ENCODE assay signal across 16 cellular contexts in genomic region chr1:30123896-30124295, GRCh38.
DNase-seq lines count a peak whose midpoint lies in the region; ATAC-seq and TF ChIP-seq lines count a peak whose summit lies in the region.
"Had no signal": no experiment of that assay in that cellular context is flagged by ENCODE, and none has a peak within 500 bp of the region (broad histone marks: within the 10 kb centered on the region; RNA-seq: fewer than 3 reads in every experiment).

No MANE protein-coding gene starts in this region.

- peak overlapping the region in 2 of 12 donors; percentile 5 to 50 for H3K27ac ChIP-seq in heart left ventricle
- no peak overlapping the region for H3K27ac ChIP-seq in right cardiac atrium (ENCODE audit: low read length)
- no peak overlapping the region for H3K27ac ChIP-seq in upper lobe of right lung
- no peak overlapping the region for H3K27ac ChIP-seq in left lung
- H3K27ac ChIP-seq: C4-2B had no signal

- TF ChIP-seq CTCF in heart left ventricle (IDR thresholded peaks at IDR 0.05) (no peak), upper lobe of right lung (IDR thresholded peaks at IDR 0.05) (no peak), left lung (IDR thresholded peaks at IDR 0.05) (no peak)

- H3K4me1 ChIP-seq in heart left ventricle (peaks cover 0 to 21% (median 10%) of the 10 kb centered on the region in 12 donors), right cardiac atrium (ENCODE audit: control insufficient read depth, insufficient read depth, low read length) (no peaks in the 10 kb centered on the region), upper lobe of right lung (no peaks in the 10 kb centered on the region), left lung (peaks cover 4 to 14% of the 10 kb centered on the region in 2 donors)
- H3K4me1 ChIP-seq: HAP-1 had no signal

- H3K9me3 ChIP-seq in heart left ventricle = no peaks in the 10 kb centered on the region
- H3K9me3 ChIP-seq in right cardiac atrium (ENCODE audit: control insufficient read depth, low read length) = no peaks in the 10 kb centered on the region
- no peaks in the 10 kb centered on the region for H3K9me3 ChIP-seq in upper lobe of right lung
- H3K9me3 ChIP-seq in left lung = no peaks in the 10 kb centered on the region
- H3K9me3 ChIP-seq: HAP-1 had no signal

- WGBS in heart left ventricle, 4 donors = 43 to 70% (median 45%) methylated on average over 4 of the region's 4 CpGs
- 51% methylated on average over 4 of the region's 4 CpGs for whole genome bisulfite sequencing in right cardiac atrium

- TF ChIP-seq POLR2A in heart left ventricle (IDR thresholded peaks at IDR 0.05) = no peak

- intact Hi-C loops in Right ventricle myocardium superior (cut with DNase I) (no loop called here), cardiac septum (cut with DNase I) (no loop called here), heart left ventricle (cut with DNase I) (loop anchor here in 2 of 10 donors (5.0 kb wide), 1 partner anchor 68 kb away; no protein-coding TSS in a partner anchor), right cardiac atrium (cut with DNase I) (no loop called here), upper lobe of right lung (cut with DNase I) (no loop called here), left lung (cut with DNase I) (no loop called here)

- ATAC-seq in Right ventricle myocardium superior (ENCODE audit: poor library complexity) (peak; percentile 38), heart left ventricle (peak in 3 of 4 donors; percentile 33 to 83 (median 72)), right cardiac atrium (peak in 1 of 2 donors; percentile 85), upper lobe of right lung (peak; percentile 17), left lung (no peak)
- ATAC-seq in stimulated activated naive CD8-positive, alpha-beta T cell treated with anti-CD3 and anti-CD28 coated beads, Interleukin-15, Interleukin-2, amounts not matched to agents 100 U/mL and 50 U/mL, for 24 hours = no peak
- no peak for ATAC-seq in activated CD4-positive, CD25-positive, alpha-beta regulatory T cell treated with anti-CD3 and anti-CD28 coated beads, Interleukin-2, amount 50 U/mL, for 24 hours

- DNase-seq in Right ventricle myocardium superior (peak; percentile 48), cardiac septum (ENCODE audit: low spot score) (no peak), heart left ventricle (peak in 3 of 5 donors; percentile 40 to 84 (median 55)), right cardiac atrium (peak in 2 of 3 donors; percentile 63 to 69), upper lobe of right lung (no peak), left lung (no peak)
- DNase-seq in stimulated activated naive CD8-positive, alpha-beta T cell treated with anti-CD3 and anti-CD28 coated beads, Interleukin-15, Interleukin-2, amounts not matched to agents 100 U/mL and 50 U/mL, for 24 hours = no peak
- DNase-seq: 8988T; ACHN; CD4-positive, alpha-beta memory T cell; DMS153; DMS79 treated with DMSO at 0.1 percent for 48 hours; EL had no signal

- H3K27me3 ChIP-seq in heart left ventricle (no peaks in the 10 kb centered on the region), right cardiac atrium (ENCODE audit: control insufficient read depth, insufficient read depth) (no peaks in the 10 kb centered on the region), upper lobe of right lung (no peaks in the 10 kb centered on the region), left lung (no peaks in the 10 kb centered on the region)

- no peaks in the 10 kb centered on the region for H3K36me3 ChIP-seq in heart left ventricle
- H3K36me3 ChIP-seq in upper lobe of right lung = no peaks in the 10 kb centered on the region
- no peaks in the 10 kb centered on the region for H3K36me3 ChIP-seq in left lung
- H3K36me3 ChIP-seq: HAP-1 had no signal

- H3K4me3 ChIP-seq in heart left ventricle (no peak overlapping the region), right cardiac atrium (ENCODE audit: low read length) (no peak overlapping the region), upper lobe of right lung (no peak overlapping the region), left lung (no peak overlapping the region)
- H3K4me3 ChIP-seq: HAP-1 had no signal

Comparison
In these comparisons a context has a peak if more than half of its experiments do, and no peak if none do; other contexts are left out.
1. DNase-seq: peak in Right ventricle myocardium superior (single experiment), heart left ventricle (3 of 5) and right cardiac atrium (2 of 3); none in cardiac septum (single experiment), upper lobe of right lung (single experiment), left lung (0 of 2) and stimulated activated naive CD8-positive, alpha-beta T cell treated with anti-CD3 and anti-CD28 coated beads, Interleukin-15, Interleukin-2, amounts not matched to agents 100 U/mL and 50 U/mL, for 24 hours (single experiment).
2. ATAC-seq: peak in Right ventricle myocardium superior (single experiment), heart left ventricle (3 of 4) and upper lobe of right lung (single experiment); none in left lung (single experiment), stimulated activated naive CD8-positive, alpha-beta T cell treated with anti-CD3 and anti-CD28 coated beads, Interleukin-15, Interleukin-2, amounts not matched to agents 100 U/mL and 50 U/mL, for 24 hours (single experiment) and activated CD4-positive, CD25-positive, alpha-beta regulatory T cell treated with anti-CD3 and anti-CD28 coated beads, Interleukin-2, amount 50 U/mL, for 24 hours (0 of 2).